13 cellular contexts compared by ENCODE assay signal in the genomic region with DNA sequence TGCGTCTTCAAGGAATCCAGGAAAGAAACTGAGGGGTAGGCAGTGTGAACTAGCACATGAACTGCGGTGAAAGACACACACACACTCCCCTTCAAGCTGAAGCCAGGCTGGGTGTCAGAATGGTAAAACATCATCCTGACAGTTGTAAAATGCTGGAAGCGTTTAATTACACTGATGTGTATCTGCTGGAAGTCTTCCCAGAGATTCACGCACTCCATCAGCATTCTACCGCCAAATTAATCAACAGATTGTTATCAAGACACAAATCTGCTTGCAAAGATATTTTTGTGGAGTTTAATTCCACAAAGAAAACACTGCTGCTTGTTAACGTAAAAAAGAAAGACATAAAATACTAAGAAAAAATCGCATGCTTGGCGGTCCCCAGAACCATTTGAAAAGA.
DNase-seq lines count a peak whose midpoint lies in the region; ATAC-seq and TF ChIP-seq lines count a peak whose summit lies in the region.
"Had no signal": no experiment of that assay in that cellular context is flagged by ENCODE, and none has a peak within 500 bp of the region (broad histone marks: within the 10 kb centered on the region; RNA-seq: fewer than 3 reads in every experiment).

No MANE protein-coding gene starts in this region.

- H3K4me1 ChIP-seq in HEK293 (ENCODE audit: control insufficient read depth, insufficient read depth, low read length) (no peaks in the 10 kb centered on the region), esophagus muscularis mucosa (no peaks in the 10 kb centered on the region)

- H3K27me3 ChIP-seq in esophagus muscularis mucosa: no peaks in the 10 kb centered on the region

- H3K27ac ChIP-seq in HEK293 (ENCODE audit: extremely low read depth, low read depth, low read length) (no peak overlapping the region), esophagus muscularis mucosa (replicated peaks in 1 of 4) (no peak overlapping the region)

- no peak for ATAC-seq in GM21576 (IDR thresholded peaks at IDR 0.05; ENCODE audit: unreplicated experiment)
- ATAC-seq: GM23338 had no signal

- H3K9me3 ChIP-seq in HEK293 (ENCODE audit: control insufficient read depth, insufficient read depth, low read depth, low read length) (no peaks in the 10 kb centered on the region), esophagus muscularis mucosa (no peaks in the 10 kb centered on the region)

- peak; percentile 63 for DNase-seq in DMS 273 (lab: John Stamatoyannopoulos, UW; ENCODE audit: unreplicated experiment)
- peak; percentile 65 for DNase-seq in NCI-H2171 treated with DMSO at 0.1 percent for 48 hours (lab: John Stamatoyannopoulos, UW)
- peak; percentile 31 for DNase-seq in esophagus muscularis mucosa (ENCODE audit: extremely low spot score)
- DNase-seq in SKM-1 treated with dmso at 0.1 percent for 144 hours (lab: John Stamatoyannopoulos, UW; ENCODE audit: unreplicated experiment): no peak
- no peak for DNase-seq in GM03348 (ENCODE audit: low spot score)
- no peak for DNase-seq in DMS53 treated with DMSO at 0.1 percent for 48 hours (lab: John Stamatoyannopoulos, UW; ENCODE audit: unreplicated experiment)
- DNase-seq: C1 segment of cervical spinal cord; CD4-positive, alpha-beta T cell; GF-D8; H7 had no signal

- 71% methylated on average over 8 of the region's 8 CpGs for WGBS in esophagus muscularis mucosa

- H3K4me3 ChIP-seq in HEK293 (ENCODE audit: low read depth, low read length) (no peak overlapping the region), esophagus muscularis mucosa (no peak overlapping the region)
- H3K4me3 ChIP-seq: GM23338 had no signal

- TF ChIP-seq CTCF in HEK293 (tag by site-specific recombination; IDR thresholded peaks at IDR 0.05): no peak
- TF ChIP-seq CTCF in esophagus muscularis mucosa (IDR thresholded peaks at IDR 0.05): no peak

- H3K36me3 ChIP-seq in HEK293 (ENCODE audit: control insufficient read depth in 2 of 2, insufficient read depth in 1 of 2, low read length in 2 of 2) (no peaks in the 10 kb centered on the region), esophagus muscularis mucosa (no peaks in the 10 kb centered on the region)

- intact Hi-C loops in esophagus muscularis mucosa (cut with DNase I): no loop called here

- TF ChIP-seq POLR2A in esophagus muscularis mucosa (IDR thresholded peaks at IDR 0.05; ENCODE audit: low read depth): no peak

- POLR2A ChIA-PET in HEK293 (lab: Yijun Ruan, JAX): no interaction called here

- TF ChIP-seq EP300 in esophagus muscularis mucosa (IDR thresholded peaks at IDR 0.05): no peak

- CTCF ChIA-PET in HEK293 (lab: Yijun Ruan, JAX): interaction anchor here (1.4 to 2.1 kb wide), 2 partner anchors 94 to 314 kb away, joined by 3 to 6 read pairs; no protein-coding TSS in a partner anchor

TF ChIP-seq in HEK293, 187 proteins besides CTCF, POLR2A, EP300 and RAD21:
- no peak for TF ChIP-seq ZNF221 (tag by site-specific recombination; IDR thresholded peaks at IDR 0.05; ENCODE audit: borderline replicate concordance)
- peak; percentile 12; the same call in 1 of the 2 replicates for TF ChIP-seq OSR2 (tag by site-specific recombination; IDR thresholded peaks at IDR 0.05)

Comparison
In these comparisons a context has a peak if more than half of its experiments do, and no peak if none do; other contexts are left out.
1. DNase-seq: peak in DMS 273 (single experiment), NCI-H2171 treated with DMSO at 0.1 percent for 48 hours (single experiment) and esophagus muscularis mucosa (single experiment); none in SKM-1 treated with dmso at 0.1 percent for 144 hours (single experiment), GM03348 (single experiment) and DMS53 treated with DMSO at 0.1 percent for 48 hours (single experiment).